In the genomic region with DNA sequence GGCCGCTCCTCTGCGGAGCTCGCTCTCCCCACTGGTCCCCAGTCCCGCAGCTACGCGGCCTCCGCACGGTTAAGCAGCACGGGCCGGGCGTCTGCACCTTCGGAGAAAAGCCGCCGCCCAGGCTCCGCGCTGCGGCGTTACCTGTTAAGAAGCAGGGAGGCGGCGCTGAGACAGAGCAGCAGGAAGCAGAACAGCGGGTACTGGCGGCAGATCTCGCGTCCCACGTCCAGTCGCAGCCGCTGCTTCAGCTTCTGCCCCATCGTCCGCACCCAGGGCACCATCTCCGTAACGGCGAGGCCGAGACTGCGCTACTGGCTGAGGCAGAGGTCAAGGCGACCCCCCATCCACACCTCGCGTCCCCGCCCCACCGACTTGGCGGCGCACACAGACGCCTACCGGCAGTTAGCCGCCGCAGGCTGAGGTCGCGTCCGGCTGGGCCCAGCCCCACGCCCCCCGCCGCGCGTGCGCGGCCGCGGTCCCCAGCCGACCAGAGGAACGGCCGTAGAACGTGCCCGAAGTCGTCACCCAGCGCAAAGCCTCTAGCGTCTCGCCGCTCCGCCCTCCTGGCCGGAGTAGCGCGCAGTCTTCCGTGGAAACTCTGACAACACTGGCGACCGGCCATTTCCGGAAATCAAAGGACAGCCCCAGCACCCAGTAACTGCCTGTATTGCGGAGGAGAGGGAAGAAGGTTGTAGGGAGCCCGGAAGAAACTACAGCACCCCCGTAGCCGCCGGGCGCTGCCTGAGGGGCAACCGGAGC, we compare ENCODE assay signal across 8 cellular contexts. TPM values are rescaled to one million over a fixed set of nuclear protein-coding genes. Genes with fewer than 3 reads are reported as not detected.
DNase-seq lines count a peak whose midpoint lies in the region; ATAC-seq lines count a peak whose summit lies in the region.

A gene with protein sequence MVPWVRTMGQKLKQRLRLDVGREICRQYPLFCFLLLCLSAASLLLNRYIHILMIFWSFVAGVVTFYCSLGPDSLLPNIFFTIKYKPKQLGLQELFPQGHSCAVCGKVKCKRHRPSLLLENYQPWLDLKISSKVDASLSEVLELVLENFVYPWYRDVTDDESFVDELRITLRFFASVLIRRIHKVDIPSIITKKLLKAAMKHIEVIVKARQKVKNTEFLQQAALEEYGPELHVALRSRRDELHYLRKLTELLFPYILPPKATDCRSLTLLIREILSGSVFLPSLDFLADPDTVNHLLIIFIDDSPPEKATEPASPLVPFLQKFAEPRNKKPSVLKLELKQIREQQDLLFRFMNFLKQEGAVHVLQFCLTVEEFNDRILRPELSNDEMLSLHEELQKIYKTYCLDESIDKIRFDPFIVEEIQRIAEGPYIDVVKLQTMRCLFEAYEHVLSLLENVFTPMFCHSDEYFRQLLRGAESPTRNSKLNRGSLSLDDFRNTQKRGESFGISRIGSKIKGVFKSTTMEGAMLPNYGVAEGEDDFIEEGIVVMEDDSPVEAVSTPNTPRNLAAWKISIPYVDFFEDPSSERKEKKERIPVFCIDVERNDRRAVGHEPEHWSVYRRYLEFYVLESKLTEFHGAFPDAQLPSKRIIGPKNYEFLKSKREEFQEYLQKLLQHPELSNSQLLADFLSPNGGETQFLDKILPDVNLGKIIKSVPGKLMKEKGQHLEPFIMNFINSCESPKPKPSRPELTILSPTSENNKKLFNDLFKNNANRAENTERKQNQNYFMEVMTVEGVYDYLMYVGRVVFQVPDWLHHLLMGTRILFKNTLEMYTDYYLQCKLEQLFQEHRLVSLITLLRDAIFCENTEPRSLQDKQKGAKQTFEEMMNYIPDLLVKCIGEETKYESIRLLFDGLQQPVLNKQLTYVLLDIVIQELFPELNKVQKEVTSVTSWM (minus strand): TSS at position 421 of the 759 bp plus-strand sequence. CDS start 140 bp downstream, at position 281.

- no peak within 1 kb of the TSS for H4K5ac ChIP-seq in mesendoderm (ENCODE audit: low read length)

- DNase-seq in Caki2 (ENCODE audit: low read depth) = peak; percentile 93
- peak; percentile 95 for DNase-seq in HT-29 (ENCODE audit: low spot score)
- DNase-seq in NT2/D1 (ENCODE audit: low read depth, low spot score) = peak; percentile 39
- DNase-seq in activated CD8-positive, alpha-beta memory T cell treated with anti-CD3 and anti-CD28 coated beads, Interleukin-2, amount 10 ng/mL, durations not matched to agents 7 days and 5 days = peak; percentile 91
- peak; percentile 94 for DNase-seq in mesendoderm
- DNase-seq in stimulated activated CD8-positive, alpha-beta memory T cell treated with anti-CD3 and anti-CD28 coated beads, Interleukin-12 subunit alpha, Interleukin-12 subunit beta, amount 100 ng/mL, for 4 hours (ENCODE audit: low read depth) = peak; percentile 63

- H3K79me1 ChIP-seq in mesendoderm (ENCODE audit: low read length) = no peaks in the 10 kb centered on the region

- peak; percentile 87 for ATAC-seq in GM21360 (IDR thresholded peaks at IDR 0.05; ENCODE audit: unreplicated experiment)
- ATAC-seq in activated CD8-positive, alpha-beta memory T cell treated with anti-CD3 and anti-CD28 coated beads, Interleukin-2, amount 10 ng/mL, durations not matched to agents 7 days and 5 days = peak; percentile 82

- no peaks in the 10 kb centered on the region for H3K79me2 ChIP-seq in mesendoderm (ENCODE audit: control insufficient read depth, insufficient read depth, low read length)

- H3K4me3 ChIP-seq in NT2/D1 (ENCODE audit: insufficient read length, low read depth) (peak within 1 kb of the TSS; percentile 88), endocrine pancreas (ENCODE audit: control insufficient read depth, insufficient read depth, low read length) (peak within 1 kb of the TSS; percentile 96), mesendoderm (ENCODE audit: low read length) (peak within 1 kb of the TSS; percentile 70)

- CTCF ChIA-PET in activated CD8-positive, alpha-beta memory T cell treated with anti-CD3 and anti-CD28 coated beads, Interleukin-2, amount 10 ng/mL, durations not matched to agents 7 days and 5 days (lab: Charles Lee) = interaction anchor here (0.8 to 2.8 kb wide), 8 partner anchors 50 to 144 kb away, joined by 3 to 17 read pairs (median 4); partner anchors contain the start of genes NT5E and SYNCRIP

- peak within 1 kb of the TSS; percentile 69 for H3K27ac ChIP-seq in mesendoderm (ENCODE audit: low read depth, low read length)

- peak within 1 kb of the TSS; percentile 100 for H3K4me3 Mint-ChIP-seq in activated CD8-positive, alpha-beta memory T cell treated with anti-CD3 and anti-CD28 coated beads, Interleukin-2, amount 10 ng/mL, durations not matched to agents 7 days and 5 days

- H3K9me3 ChIP-seq in NT2/D1 (ENCODE audit: insufficient read depth, low read length) = no peaks in the 10 kb centered on the region
- no peaks in the 10 kb centered on the region for H3K9me3 ChIP-seq in endocrine pancreas (ENCODE audit: control insufficient read depth, low read length)

- H2BK15ac ChIP-seq in mesendoderm (replicated peaks; ENCODE audit: low read depth) = no peak within 1 kb of the TSS

- peaks cover 39% of the 10 kb centered on the region for H3K36me3 Mint-ChIP-seq in activated CD8-positive, alpha-beta memory T cell treated with anti-CD3 and anti-CD28 coated beads, Interleukin-2, amount 10 ng/mL, durations not matched to agents 7 days and 5 days

- H3K18ac ChIP-seq in mesendoderm (ENCODE audit: low read length) = peak within 1 kb of the TSS; percentile 75

- H2AK5ac ChIP-seq in mesendoderm (ENCODE audit: low read length) = no peak within 1 kb of the TSS

- in situ Hi-C loops in Caki2 (cut with HindIII; ENCODE audit: low pct_unique_long_range_greater_than_20kb, low sequenced_read_pairs) = no loop called here

- H3K56ac ChIP-seq in mesendoderm (ENCODE audit: low read length) = peak within 1 kb of the TSS; percentile 98

- peak within 1 kb of the TSS; percentile 99 for H3K27ac Mint-ChIP-seq in activated CD8-positive, alpha-beta memory T cell treated with anti-CD3 and anti-CD28 coated beads, Interleukin-2, amount 10 ng/mL, durations not matched to agents 7 days and 5 days

- no CpG with 5 or more reads among the region's 82 CpGs for WGBS in mesendoderm (ENCODE audit: extremely low coverage, insufficient coverage, low lambda C conversion rate)

- H3K4me1 ChIP-seq in NT2/D1 (ENCODE audit: insufficient read depth, insufficient read length) (no peaks in the 10 kb centered on the region), endocrine pancreas (ENCODE audit: control insufficient read depth, insufficient read depth, low read length) (peaks cover 9% of the 10 kb centered on the region), mesendoderm (ENCODE audit: control insufficient read depth, low read depth, low read length) (no peaks in the 10 kb centered on the region)

- no peak within 1 kb of the TSS for H4K8ac ChIP-seq in mesendoderm (ENCODE audit: low read depth, low read length)

- H3K4ac ChIP-seq in mesendoderm (ENCODE audit: low read depth, low read length) = peak within 1 kb of the TSS; percentile 48

- H2BK120ac ChIP-seq in mesendoderm (ENCODE audit: low read depth, low read length) = no peak within 1 kb of the TSS

- H3K27me3 ChIP-seq in NT2/D1 (ENCODE audit: insufficient read depth, insufficient read length) (peaks cover 15% of the 10 kb centered on the region), endocrine pancreas (ENCODE audit: control insufficient read depth, insufficient read depth, low read length) (no peaks in the 10 kb centered on the region), mesendoderm (ENCODE audit: insufficient read depth, low read length, poor library complexity) (no peaks in the 10 kb centered on the region)

- no peaks in the 10 kb centered on the region for H3K27me3 Mint-ChIP-seq in activated CD8-positive, alpha-beta memory T cell treated with anti-CD3 and anti-CD28 coated beads, Interleukin-2, amount 10 ng/mL, durations not matched to agents 7 days and 5 days

- peaks cover 23% of the 10 kb centered on the region for H3K4me1 Mint-ChIP-seq in activated CD8-positive, alpha-beta memory T cell treated with anti-CD3 and anti-CD28 coated beads, Interleukin-2, amount 10 ng/mL, durations not matched to agents 7 days and 5 days

- no peaks in the 10 kb centered on the region for H3K36me3 ChIP-seq in NT2/D1 (ENCODE audit: insufficient read depth, insufficient read length, low read length)
- H3K36me3 ChIP-seq in endocrine pancreas (ENCODE audit: control insufficient read depth, insufficient read depth, low read length) = no peaks in the 10 kb centered on the region
- H3K36me3 ChIP-seq in mesendoderm (ENCODE audit: control insufficient read depth, insufficient read depth, low read length) = no peaks in the 10 kb centered on the region

- H3K9me3 Mint-ChIP-seq in activated CD8-positive, alpha-beta memory T cell treated with anti-CD3 and anti-CD28 coated beads, Interleukin-2, amount 10 ng/mL, durations not matched to agents 7 days and 5 days (ENCODE audit: low read depth) = no peaks in the 10 kb centered on the region

- peak within 1 kb of the TSS; percentile 97 for H3K23ac ChIP-seq in mesendoderm (ENCODE audit: low read length)

- H2BK5ac ChIP-seq in mesendoderm (ENCODE audit: low read length) = peak within 1 kb of the TSS; percentile 88

- H3K9ac ChIP-seq in NT2/D1 (ENCODE audit: insufficient read length, low read depth) (peak within 1 kb of the TSS; percentile 95), endocrine pancreas (ENCODE audit: control insufficient read depth, insufficient read depth, low read length) (peak within 1 kb of the TSS; percentile 90), mesendoderm (ENCODE audit: low read length) (peak within 1 kb of the TSS; percentile 93)

- H3K4me2 ChIP-seq in mesendoderm (ENCODE audit: low read length) = peak within 1 kb of the TSS; percentile 51

RNA-seq across cellular contexts. Expression of the gene that starts here (rescaled TPM):
- total RNA-seq in Caki2 (2014; rRNA removed; shearing (Covaris generic); ENCODE audit: low replicate concordance) = 82.9 and 110 TPM in 2 replicates
- total RNA-seq in HT-29 (2014; rRNA removed; shearing (Covaris generic)) = 46.1 and 54.9 TPM in 2 replicates
- total RNA-seq in activated CD8-positive, alpha-beta memory T cell treated with anti-CD3 and anti-CD28 coated beads, Interleukin-2, amount 10 ng/mL, durations not matched to agents 7 days and 5 days = 10 to 100 TPM; 62.8 to 67.3 TPM
- polyA plus RNA-seq in mesendoderm (2013, experiment 1 of 2) = 13.6 TPM
- 13.9 TPM for polyA plus RNA-seq in mesendoderm (2013, experiment 2 of 2)

Comparison
In these comparisons a context has a peak if more than half of its experiments do, and no peak if none do; other contexts are left out.
1. Peak in every context shown above with its lines: DNase-seq, ATAC-seq, H3K4me3 ChIP-seq and H3K27ac ChIP-seq.
2. DNase-seq: peak in every context shown above with its lines; median percentile 95 in HT-29; 94 in mesendoderm; 93 in Caki2; 91 in activated CD8-positive, alpha-beta memory T cell treated with anti-CD3 and anti-CD28 coated beads, Interleukin-2, amount 10 ng/mL, durations not matched to agents 7 days and 5 days; 63 in stimulated activated CD8-positive, alpha-beta memory T cell treated with anti-CD3 and anti-CD28 coated beads, Interleukin-12 subunit alpha, Interleukin-12 subunit beta, amount 100 ng/mL, for 4 hours; 39 in NT2/D1.